ENCODE assay signal across 8 cellular contexts in genomic region chr19:3404324-3405260, GRCh38. TPM values are rescaled to one million over a fixed set of nuclear protein-coding genes. Genes with fewer than 3 reads are reported as not detected.
DNase-seq lines count a peak whose midpoint lies in the region; ATAC-seq and TF ChIP-seq lines count a peak whose summit lies in the region.

No MANE protein-coding gene starts in this region.

- no peak overlapping the region for H3K4me3 Mint-ChIP-seq in activated CD8-positive, alpha-beta T cell treated with anti-CD3 and anti-CD28 coated beads, Interleukin-2, amount 10 ng/mL, durations not matched to agents 7 days and 5 days

- peak overlapping the region in 1 of 3 donors; percentile 19 for H3K4me3 ChIP-seq in thyroid gland (replicated peaks in 1 of 3)

- ATAC-seq in GM18873 (IDR thresholded peaks at IDR 0.05; ENCODE audit: low FRiP score, unreplicated experiment) = no peak
- ATAC-seq in activated CD8-positive, alpha-beta T cell treated with anti-CD3 and anti-CD28 coated beads, Interleukin-2, amount 10 ng/mL, durations not matched to agents 7 days and 5 days = no peak

- H3K36me3 Mint-ChIP-seq in activated CD8-positive, alpha-beta T cell treated with anti-CD3 and anti-CD28 coated beads, Interleukin-2, amount 10 ng/mL, durations not matched to agents 7 days and 5 days (ENCODE audit: low read depth) = no peaks in the 10 kb centered on the region

- WGBS in thyroid gland, 2 donors = 13 to 20% methylated on average over 31 to 47 of the region's 62 CpGs

- H3K27me3 ChIP-seq in thyroid gland = no peaks in the 10 kb centered on the region

- H3K36me3 ChIP-seq in thyroid gland = no peaks in the 10 kb centered on the region

- H3K27me3 Mint-ChIP-seq in activated CD8-positive, alpha-beta T cell treated with anti-CD3 and anti-CD28 coated beads, Interleukin-2, amount 10 ng/mL, durations not matched to agents 7 days and 5 days (ENCODE audit: low read depth) = no peaks in the 10 kb centered on the region

- H3K27ac Mint-ChIP-seq in activated CD8-positive, alpha-beta T cell treated with anti-CD3 and anti-CD28 coated beads, Interleukin-2, amount 10 ng/mL, durations not matched to agents 7 days and 5 days = no peak overlapping the region

- intact Hi-C loops in thyroid gland (cut with DNase I) = loop anchor here (5.0 kb wide), 1 partner anchor 37 kb away; the partner anchor contains the start of gene NFIC

- DNase-seq in NCI-H2196 (lab: John Stamatoyannopoulos, UW; ENCODE audit: unreplicated experiment) = peak; percentile 80
- DNase-seq in epithelial cell of prostate (ENCODE audit: low read depth, low spot score) = no peak
- peak; percentile 82 for DNase-seq in medulla oblongata (ENCODE audit: extremely low spot score)
- peak; percentile 87 to 88 for DNase-seq in thyroid gland
- DNase-seq in activated CD4-positive, alpha-beta T cell treated with anti-CD3 and anti-CD28 coated beads, Interleukin-2, amount 50 U/mL, for 4 hours = no peak
- DNase-seq in activated CD8-positive, alpha-beta T cell treated with anti-CD3 and anti-CD28 coated beads, Interleukin-2, amount 10 ng/mL, durations not matched to agents 7 days and 5 days = no peak
- no peak for DNase-seq in NCI-H187 (lab: John Stamatoyannopoulos, UW)

- no peaks in the 10 kb centered on the region for H3K9me3 ChIP-seq in thyroid gland

- POLR2A ChIA-PET in activated CD8-positive, alpha-beta T cell treated with anti-CD3 and anti-CD28 coated beads, Interleukin-2, amount 10 ng/mL, durations not matched to agents 7 days and 5 days (lab: Charles Lee) = no interaction called here

- H3K27ac ChIP-seq in epithelial cell of prostate (peak overlapping the region; percentile 74), thyroid gland (peak overlapping the region; percentile 99 to 100 (median 100))

- no peak for TF ChIP-seq CTCF in thyroid gland (IDR thresholded peaks at IDR 0.05)

- CTCF ChIA-PET in activated CD8-positive, alpha-beta T cell treated with anti-CD3 and anti-CD28 coated beads, Interleukin-2, amount 10 ng/mL, durations not matched to agents 7 days and 5 days (lab: Charles Lee) = no interaction called here

- H3K9me3 Mint-ChIP-seq in activated CD8-positive, alpha-beta T cell treated with anti-CD3 and anti-CD28 coated beads, Interleukin-2, amount 10 ng/mL, durations not matched to agents 7 days and 5 days (ENCODE audit: insufficient read depth) = no peaks in the 10 kb centered on the region

- no peaks in the 10 kb centered on the region for H3K4me1 Mint-ChIP-seq in activated CD8-positive, alpha-beta T cell treated with anti-CD3 and anti-CD28 coated beads, Interleukin-2, amount 10 ng/mL, durations not matched to agents 7 days and 5 days (ENCODE audit: low read depth)

- peak in 1 of 2 donors; percentile 65 for TF ChIP-seq POLR2A in thyroid gland (IDR thresholded peaks at IDR 0.05)

- H3K4me1 ChIP-seq in thyroid gland = peaks cover 59 to 78% of the 10 kb centered on the region in 2 donors

RNA-seq across cellular contexts. Expression of gene NFIC, which starts 38.2 kb away (rescaled TPM):
- 100 to 1,000 TPM in 3 of 4 donors, 10 to 100 TPM in 1; 76.2 to 183 (median 132) TPM for total RNA-seq in thyroid gland
- total RNA-seq in activated CD8-positive, alpha-beta T cell treated with anti-CD3 and anti-CD28 coated beads, Interleukin-2, amount 10 ng/mL, durations not matched to agents 7 days and 5 days = 10 to 100 TPM; 13.4 to 14.0 TPM

Comparison
In these comparisons a context has a peak if more than half of its experiments do, and no peak if none do; other contexts are left out.
1. DNase-seq: peak in NCI-H2196 (single experiment), medulla oblongata (single experiment) and thyroid gland (2 of 2); none in epithelial cell of prostate (single experiment), activated CD4-positive, alpha-beta T cell treated with anti-CD3 and anti-CD28 coated beads, Interleukin-2, amount 50 U/mL, for 4 hours (0 of 2), activated CD8-positive, alpha-beta T cell treated with anti-CD3 and anti-CD28 coated beads, Interleukin-2, amount 10 ng/mL, durations not matched to agents 7 days and 5 days (single experiment) and NCI-H187 (0 of 2).
2. RNA of gene NFIC, which starts 38.2 kb away (total RNA-seq): 76.2 to 183 TPM in thyroid gland; 13.4 to 14.0 TPM in activated CD8-positive, alpha-beta T cell treated with anti-CD3 and anti-CD28 coated beads, Interleukin-2, amount 10 ng/mL, durations not matched to agents 7 days and 5 days; every median in the first group is over 4 times any median in the second.